ENCODE assay signal across 14 cellular contexts in genomic region chr2:176565641-176566323, GRCh38.
DNase-seq lines count a peak whose midpoint lies in the region; FAIRE-seq and TF ChIP-seq lines count a peak whose summit lies in the region.
"Had no signal": no experiment of that assay in that cellular context is flagged by ENCODE, and none has a peak within 500 bp of the region (broad histone marks: within the 10 kb centered on the region; RNA-seq: fewer than 3 reads in every experiment).

No MANE protein-coding gene starts in this region.

- H3K9me3 ChIP-seq in kidney (ENCODE audit: control insufficient read depth in 1 of 2, low read length in 2 of 2) (no peaks in the 10 kb centered on the region), subcutaneous abdominal adipose tissue (ENCODE audit: control insufficient read depth in 5 of 5, low read length in 5 of 5) (no peaks in the 10 kb centered on the region), small intestine (ENCODE audit: control insufficient read depth, low read depth) (no peaks in the 10 kb centered on the region), MG63 (no peaks in the 10 kb centered on the region)

- no peak overlapping the region for H3K27ac Mint-ChIP-seq in MCF 10A (ENCODE audit: low read depth, unreplicated experiment)

- H3K9me3 Mint-ChIP-seq in MCF 10A (ENCODE audit: unreplicated experiment): no peaks in the 10 kb centered on the region
- H3K9me3 Mint-ChIP-seq: CD8-positive, alpha-beta memory T cell had no signal

- peaks cover 11% of the 10 kb centered on the region for H3K4me1 Mint-ChIP-seq in MCF 10A (ENCODE audit: insufficient read depth, unreplicated experiment)
- H3K4me1 Mint-ChIP-seq: CD8-positive, alpha-beta memory T cell had no signal

- no peak overlapping the region for H3K4me3 Mint-ChIP-seq in MCF 10A (ENCODE audit: unreplicated experiment)
- H3K4me3 Mint-ChIP-seq: CD8-positive, alpha-beta memory T cell had no signal

- DNase-seq in NCI-H1105 treated with DMSO at 0.1 percent for 48 hours (lab: John Stamatoyannopoulos, UW): peak; percentile 72
- DNase-seq in NCI-H748 (lab: John Stamatoyannopoulos, UW; ENCODE audit: unreplicated experiment): peak; percentile 96
- peak; percentile 76 for DNase-seq in kidney
- no peak for DNase-seq in small intestine
- DNase-seq in MCF 10A (ENCODE audit: unreplicated experiment): no peak
- DNase-seq in MG63: no peak
- DNase-seq: brain microvascular endothelial cell; CD8-positive, alpha-beta memory T cell; midbrain; NCI-H524 treated with DMSO at 0.1 percent for 48 hours; right cardiac atrium had no signal

- H3K27me3 Mint-ChIP-seq in MCF 10A (ENCODE audit: insufficient read depth, unreplicated experiment): no peaks in the 10 kb centered on the region

- POLR2A ChIA-PET in MCF 10A (lab: Yijun Ruan, JAX): no interaction called here

- H3K4me3 ChIP-seq in kidney (ENCODE audit: low read length in 2 of 2) (peak overlapping the region in 1 of 2 donors; percentile 11), subcutaneous abdominal adipose tissue (ENCODE audit: low read depth in 1 of 5, low read length in 5 of 5) (peak overlapping the region in 3 of 5 donors; percentile 4 to 38 (median 11)), small intestine (ENCODE audit: low read depth in 1 of 2, low read length in 2 of 2) (no peak overlapping the region), MG63 (no peak overlapping the region)

- TF ChIP-seq CTCF in kidney (IDR thresholded peaks at IDR 0.05; ENCODE audit: borderline replicate concordance, extremely low read depth, insufficient read depth): no peak
- no peak for TF ChIP-seq CTCF in MCF 10A (IDR thresholded peaks at IDR 0.05; ENCODE audit: unreplicated experiment)

- WGBS in small intestine, 3 donors: 57 to 78% (median 75%) methylated on average over 18 of the region's 18 CpGs

- intact Hi-C loops in kidney (cut with DNase I) (no loop called here), MCF 10A (cut with micrococcal nuclease) (no loop called here)

- no peak for FAIRE-seq in kidney (lab: Jason Lieb, UNC)
- no peak for FAIRE-seq in small intestine (lab: Jason Lieb, UNC)
- FAIRE-seq: endometrium had no signal

- H3K36me3 ChIP-seq in kidney (ENCODE audit: control insufficient read depth in 1 of 2, insufficient read depth in 2 of 2, low read length in 2 of 2) (no peaks in the 10 kb centered on the region), subcutaneous abdominal adipose tissue (ENCODE audit: control insufficient read depth in 5 of 5, insufficient read depth in 5 of 5, low read length in 5 of 5) (no peaks in the 10 kb centered on the region), small intestine (ENCODE audit: control insufficient read depth in 2 of 2, insufficient read depth in 2 of 2, low read length in 2 of 2) (no peaks in the 10 kb centered on the region), MG63 (no peaks in the 10 kb centered on the region)
- H3K36me3 ChIP-seq: brain microvascular endothelial cell had no signal

- peak overlapping the region in 1 of 2 donors; percentile 29 for H3K27ac ChIP-seq in kidney (ENCODE audit: low read depth in 2 of 2, low read length in 2 of 2)
- H3K27ac ChIP-seq in subcutaneous abdominal adipose tissue (ENCODE audit: low read depth, low read length): no peak overlapping the region
- H3K27ac ChIP-seq in small intestine (ENCODE audit: low read depth in 1 of 2, low read length in 1 of 2): no peak overlapping the region
- H3K27ac ChIP-seq: brain microvascular endothelial cell, KMS-11 had no signal

- H3K9ac ChIP-seq in kidney (ENCODE audit: low read length in 2 of 2) (no peak overlapping the region), subcutaneous abdominal adipose tissue (ENCODE audit: low read length in 5 of 5) (no peak overlapping the region)
- H3K9ac ChIP-seq: KMS-11 had no signal

- H3K4me1 ChIP-seq in kidney (ENCODE audit: control insufficient read depth in 1 of 2, insufficient read depth in 1 of 2, low read depth in 1 of 2, low read length in 2 of 2) (no peaks in the 10 kb centered on the region), subcutaneous abdominal adipose tissue (ENCODE audit: control insufficient read depth in 5 of 5, insufficient read depth in 5 of 5, low read length in 5 of 5) (peaks cover 0 to 12% (median 7%) of the 10 kb centered on the region in 5 donors), small intestine (ENCODE audit: control insufficient read depth in 2 of 2, insufficient read depth in 1 of 2, low read depth in 1 of 2, low read length in 1 of 2) (no peaks in the 10 kb centered on the region)

- CTCF ChIA-PET in MCF 10A (lab: Yijun Ruan, JAX): interaction anchor here (0.7 to 1.6 kb wide), 4 partner anchors 11 to 426 kb away, joined by 3 to 7 read pairs (median 4); no protein-coding TSS in a partner anchor

- no peaks in the 10 kb centered on the region for H3K36me3 Mint-ChIP-seq in MCF 10A (ENCODE audit: insufficient read depth, unreplicated experiment)
- H3K36me3 Mint-ChIP-seq: CD8-positive, alpha-beta memory T cell had no signal

- H3K27me3 ChIP-seq in subcutaneous abdominal adipose tissue (ENCODE audit: control insufficient read depth in 5 of 5, insufficient read depth in 4 of 5, low read length in 5 of 5) (peaks cover 0 to 3% (median 0%) of the 10 kb centered on the region in 5 donors), small intestine (ENCODE audit: control insufficient read depth in 2 of 2, insufficient read depth in 2 of 2, low read length in 2 of 2) (peaks cover 0 to 6% of the 10 kb centered on the region in 2 donors), MG63 (no peaks in the 10 kb centered on the region)
- H3K27me3 ChIP-seq: brain microvascular endothelial cell had no signal

- no TSS peak for BruUV-seq in MCF 10A (replicated peaks; lab: Mats Ljungman, UMichigan)

Comparison
In these comparisons a context has a peak if more than half of its experiments do, and no peak if none do; other contexts are left out.
1. DNase-seq: peak in NCI-H1105 treated with DMSO at 0.1 percent for 48 hours (single experiment), NCI-H748 (single experiment) and kidney (single experiment); none in small intestine (single experiment), MCF 10A (single experiment) and MG63 (single experiment).
2. H3K4me3 ChIP-seq: peak in subcutaneous abdominal adipose tissue (3 of 5); none in small intestine (0 of 2) and MG63 (single experiment).